10 cellular contexts compared by ENCODE assay signal in genomic region chr1:228374711-228375577, GRCh38. TPM values are rescaled to one million over a fixed set of nuclear protein-coding genes. Genes with fewer than 3 reads are reported as not detected.
DNase-seq lines count a peak whose midpoint lies in the region; ATAC-seq and TF ChIP-seq lines count a peak whose summit lies in the region.
"Had no signal": no experiment of that assay in that cellular context is flagged by ENCODE, and none has a peak within 500 bp of the region (broad histone marks: within the 10 kb centered on the region; RNA-seq: fewer than 3 reads in every experiment).

No MANE protein-coding gene starts in this region.

- TF ChIP-seq CTCF in epithelial cell of esophagus (IDR thresholded peaks at IDR 0.05; ENCODE audit: insufficient read depth, low read depth, low read length, missing control alignments) (no peak), lung (IDR thresholded peaks at IDR 0.05; ENCODE audit: control extremely low read depth, extremely low read depth) (no peak), tibial nerve (IDR thresholded peaks at IDR 0.05) (peak in 1 of 5 experiments; percentile 16)

- TF ChIP-seq EP300 in tibial nerve (IDR thresholded peaks at IDR 0.05) = peak; percentile 87 to 97

- H3K4me3 ChIP-seq in MG63 (no peak overlapping the region), epithelial cell of esophagus (ENCODE audit: low read length) (no peak overlapping the region), lung (no peak overlapping the region), tibial nerve (no peak overlapping the region)
- H3K4me3 ChIP-seq: GM12878 had no signal

- no peak for ATAC-seq in lung (ENCODE audit: insufficient read depth, low FRiP score)
- ATAC-seq: GM12878, T-cell had no signal

- H3K9me3 ChIP-seq in MG63 (no peaks in the 10 kb centered on the region), lung (ENCODE audit: control insufficient read depth in 2 of 2, insufficient read depth in 1 of 2, low read length in 1 of 2) (no peaks in the 10 kb centered on the region), tibial nerve (no peaks in the 10 kb centered on the region)

- H3K36me3 ChIP-seq in MG63 (no peaks in the 10 kb centered on the region), lung (ENCODE audit: control insufficient read depth in 2 of 2, insufficient read depth in 2 of 2, low read length in 2 of 2) (peaks cover 0 to 3% of the 10 kb centered on the region in 2 donors), tibial nerve (no peaks in the 10 kb centered on the region)

- H3K27me3 ChIP-seq in MG63 = no peaks in the 10 kb centered on the region
- H3K27me3 ChIP-seq in lung (ENCODE audit: control insufficient read depth, insufficient read depth) = no peaks in the 10 kb centered on the region
- H3K27me3 ChIP-seq in tibial nerve = no peaks in the 10 kb centered on the region

- H3K4me1 ChIP-seq in lung (ENCODE audit: control insufficient read depth in 2 of 2, insufficient read depth in 2 of 2, low read length in 2 of 2) (peaks cover 5 to 8% of the 10 kb centered on the region in 2 donors), tibial nerve (peaks cover 0 to 39% (median 16%) of the 10 kb centered on the region in 4 donors)

- 81 to 85% methylated on average over 24 to 25 of the region's 25 CpGs for WGBS in lung, 2 donors
- WGBS in tibial nerve, 2 donors = 37 to 38% methylated on average over 15 to 20 of the region's 25 CpGs

- TF ChIP-seq POLR2A in tibial nerve (IDR thresholded peaks at IDR 0.05) = peak in 1 of 2 donors; percentile 26

- peak overlapping the region in 1 of 2 donors; percentile 88 for H3K27ac ChIP-seq in lung (ENCODE audit: low read depth in 1 of 2, low read length in 1 of 2)
- peak overlapping the region; percentile 78 to 95 (median 90) for H3K27ac ChIP-seq in tibial nerve

- DNase-seq in MG63 = peak; percentile 95
- DNase-seq in epithelial cell of esophagus (ENCODE audit: low read depth) = peak; percentile 23
- peak; percentile 62 for DNase-seq in lung (ENCODE audit: low spot score)
- peak; percentile 92 to 94 for DNase-seq in tibial nerve (ENCODE audit: low spot score in 2 of 2)
- DNase-seq in SW480 (ENCODE audit: low spot score) = no peak
- no peak for DNase-seq in HUDEP-2 (lab: John Stamatoyannopoulos, UW; ENCODE audit: unreplicated experiment in 76 of 76)
- no peak for DNase-seq in NOMO-1 (lab: John Stamatoyannopoulos, UW; ENCODE audit: unreplicated experiment in 2 of 2)
- DNase-seq: activated gamma-delta T cell, T-cell had no signal

RNA-seq across cellular contexts. Expression of gene TRIM11, which starts 31.7 kb away (rescaled TPM):
- total RNA-seq in MG63 (2014; rRNA removed; shearing (Covaris generic); ENCODE audit: low replicate concordance) = 36.5 and 44.3 TPM in 2 replicates
- 10 to 100 TPM; 16.8 to 29.4 TPM for total RNA-seq in lung
- polyA plus RNA-seq in lung = 10 to 100 TPM; 13.8 to 16.4 TPM
- total RNA-seq in tibial nerve = 10 to 100 TPM; 19.9 to 32.8 (median 23.9) TPM

RNA-seq across cellular contexts. Expression of gene TRIM17, which starts 41.7 kb away (rescaled TPM):
- total RNA-seq in MG63 (2014; rRNA removed; shearing (Covaris generic); ENCODE audit: low replicate concordance) = not detected in 2 replicates
- total RNA-seq in lung (1 to 10 TPM; 2.2 to 3.3 TPM), tibial nerve (1 to 10 TPM in 2 of 4 donors, under 1 TPM in 1, not detected in 1; 0.63 to 4.2 (median 1.4) TPM)
- 1 to 10 TPM; 1.0 to 1.5 TPM for polyA plus RNA-seq in lung
- total RNA-seq: GM12878 had no signal

Comparison
In these comparisons a context has a peak if more than half of its experiments do, and no peak if none do; other contexts are left out.
1. DNase-seq: peak in MG63 (single experiment), epithelial cell of esophagus (single experiment), lung (single experiment) and tibial nerve (2 of 2); none in SW480 (single experiment), HUDEP-2 (0 of 76) and NOMO-1 (0 of 2).